ENCODE assay signal across 9 cellular contexts in the genomic region with DNA sequence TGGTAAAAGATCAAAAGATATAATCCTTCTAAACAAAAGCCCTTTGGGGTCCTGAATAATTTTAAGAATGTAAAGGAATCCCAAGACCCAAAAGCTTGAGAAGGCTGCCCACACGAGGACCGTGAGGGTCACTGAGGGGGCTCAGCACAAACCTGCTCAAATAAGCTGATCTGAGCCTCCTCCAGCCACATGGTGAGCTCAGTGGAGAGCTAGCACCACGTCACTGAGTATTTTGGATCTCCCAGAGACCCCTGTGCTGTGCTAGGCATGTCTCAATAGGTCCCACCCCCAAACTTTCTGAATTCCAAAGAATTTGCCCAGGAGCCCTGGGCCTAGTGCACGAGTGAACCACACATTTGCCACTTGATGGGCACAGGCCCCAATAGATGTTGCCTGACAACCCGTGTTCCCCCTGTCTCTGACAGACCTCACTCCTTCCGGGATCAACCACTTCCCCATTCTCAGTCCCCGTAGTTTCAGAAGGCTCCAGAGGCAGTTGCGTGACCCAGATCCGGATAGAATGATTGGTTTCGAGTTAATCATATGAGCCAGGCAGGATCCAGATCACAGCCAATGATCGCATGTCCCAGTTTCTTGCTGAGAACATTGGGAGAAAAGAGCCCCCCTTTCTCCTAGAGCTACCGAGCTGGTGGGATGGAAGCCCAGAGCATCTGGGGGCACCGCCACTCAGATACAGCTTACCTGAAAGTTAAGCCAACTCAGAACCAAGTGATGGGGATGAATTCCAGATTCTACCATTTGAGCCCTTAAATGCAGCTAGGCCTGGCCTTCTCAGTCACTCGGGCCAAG.
A peak's percentile ranks its signal among the peaks of the same experiment; 100 is the strongest.
DNase-seq lines count a peak whose midpoint lies in the region; ATAC-seq, FAIRE-seq and TF ChIP-seq lines count a peak whose summit lies in the region.
"Had no signal": no experiment of that assay in that cellular context is flagged by ENCODE, and none has a peak within 500 bp of the region (broad histone marks: within the 10 kb centered on the region; RNA-seq: fewer than 3 reads in every experiment).

No MANE protein-coding gene starts in this region.

- no peaks in the 10 kb centered on the region for H3F3A ChIP-seq in PC-3 (ENCODE audit: low read length, unreplicated experiment)

- no peak for TF ChIP-seq POLR2A in HepG2 (IDR thresholded peaks at IDR 0.05; ENCODE audit: insufficient read depth in 1 of 2, low read depth in 2 of 2, low read length in 2 of 2)

- no TSS peak for BruUV-seq in HepG2 (replicated peaks; lab: Mats Ljungman, UMichigan)
- BruUV-seq in PC-3 (replicated peaks; lab: Mats Ljungman, UMichigan), result no TSS peak

- TF ChIP-seq RAD21 in HepG2 (CRISPR knock-in tag; IDR thresholded peaks at IDR 0.05), result no peak

- no peak overlapping the region for H3K4me3 ChIP-seq in HepG2 (replicated peaks in 1 of 3; ENCODE audit: insufficient read depth in 1 of 3, low read depth in 2 of 3, low read length in 3 of 3)
- H3K4me3 ChIP-seq in PC-3 (ENCODE audit: low read length), result no peak overlapping the region
- H3K4me3 ChIP-seq: dorsolateral prefrontal cortex had no signal

- no peaks in the 10 kb centered on the region for H3K9me3 Mint-ChIP-seq in glutamatergic neuron (ENCODE audit: unreplicated experiment)

- CTCF ChIA-PET in HepG2 (lab: Yijun Ruan, JAX; ENCODE audit: low intra/inter-chr PET ratio, low total read pairs) (no interaction called here), PC-3 (lab: Charles Lee) (interaction anchor here (0.6 kb wide), 1 partner anchor 1104 kb away, joined by 10 read pairs; a partner anchor contains a TSS)

- 69% methylated on average over 13 of the region's 14 CpGs for WGBS in HepG2 (ENCODE audit: low lambda C conversion rate)

- DNase-seq in Ammon's horn (ENCODE audit: low spot score) (peak; percentile 64), OCI-M1 (lab: John Stamatoyannopoulos, UW) (peak; percentile 51), HepG2 (ENCODE audit: low spot score) (no peak), glutamatergic neuron (no peak), PC-3 (no peak), cerebellar cortex (ENCODE audit: low spot score) (no peak)

- H3K9ac ChIP-seq in HepG2 (ENCODE audit: insufficient read depth, low read depth, low read length), result no peak overlapping the region
- H3K9ac ChIP-seq in PC-3 (ENCODE audit: low read length), result no peak overlapping the region

- H3K27ac ChIP-seq in HepG2 (ENCODE audit: extremely low read length, insufficient read depth, low read length), result no peak overlapping the region
- H3K27ac ChIP-seq in PC-3 (ENCODE audit: low read length), result no peak overlapping the region

- no peak for TF ChIP-seq EP300 in HepG2 (IDR thresholded peaks at IDR 0.05; ENCODE audit: low read depth in 2 of 2, low read length in 2 of 2)
- no peak for TF ChIP-seq EP300 in HepG2 (CRISPR knock-in tag; IDR thresholded peaks at IDR 0.05; ENCODE audit: borderline replicate concordance)

- H3K4me1 Mint-ChIP-seq in glutamatergic neuron (ENCODE audit: low read depth, unreplicated experiment), result peaks cover 4% of the 10 kb centered on the region

- POLR2A ChIA-PET in HepG2 (lab: Yijun Ruan, JAX) (no interaction called here), PC-3 (lab: Charles Lee; ENCODE audit: unreplicated experiment) (interaction anchor here (0.7 kb wide), 1 partner anchor 1026 kb away, joined by 3 read pairs; no protein-coding TSS in a partner anchor)

- in situ Hi-C loops in HepG2 (cut with HindIII; ENCODE audit: extremely low pct_ligation_motif_present, low pct_unique_long_range_greater_than_20kb), result no loop called here

- H3K27me3 Mint-ChIP-seq in glutamatergic neuron (ENCODE audit: unreplicated experiment), result peaks cover 5% of the 10 kb centered on the region

- H3K36me3 ChIP-seq in HepG2 (replicated peaks in 1 of 2; ENCODE audit: control insufficient read depth in 1 of 2, insufficient read depth in 2 of 2, low read length in 2 of 2), result peaks cover 0 to 1% of the 10 kb centered on the region in 2 experiments; a peak in 1 of 5 replicates
- no peaks in the 10 kb centered on the region for H3K36me3 ChIP-seq in PC-3 (ENCODE audit: low read depth, low read length)

- H3K4me1 ChIP-seq in HepG2 (ENCODE audit: insufficient read depth, low read length) (peaks cover 52% of the 10 kb centered on the region), PC-3 (ENCODE audit: insufficient read depth, low read length) (no peaks in the 10 kb centered on the region)

- H2AFZ ChIP-seq in HepG2 (ENCODE audit: low read length) (no peak overlapping the region), PC-3 (ENCODE audit: low read length) (no peak overlapping the region)

- no peaks in the 10 kb centered on the region for H3K9me3 ChIP-seq in HepG2 (ENCODE audit: low read length)
- H3K9me3 ChIP-seq in PC-3 (ENCODE audit: low read length), result no peaks in the 10 kb centered on the region

- H3K27me3 ChIP-seq in HepG2 (ENCODE audit: control insufficient read depth in 1 of 2, insufficient read depth in 2 of 2, low read length in 2 of 2) (no peaks in the 10 kb centered on the region), PC-3 (ENCODE audit: low read length) (no peaks in the 10 kb centered on the region)
- H3K27me3 ChIP-seq: dorsolateral prefrontal cortex had no signal

- H3K4me3 Mint-ChIP-seq in glutamatergic neuron (ENCODE audit: unreplicated experiment), result no peak overlapping the region

- H3K36me3 Mint-ChIP-seq in glutamatergic neuron (ENCODE audit: unreplicated experiment), result no peaks in the 10 kb centered on the region

- TF ChIP-seq CTCF in HepG2 (CRISPR knock-in tag; IDR thresholded peaks at IDR 0.05) (no peak), glutamatergic neuron (IDR thresholded peaks at IDR 0.05; ENCODE audit: partially characterized antibody, unreplicated experiment) (no peak), PC-3 (conservative IDR thresholded peaks at IDR 0.05; ENCODE audit: low read depth, low read length) (no peak)

- intact Hi-C loops in HepG2 (cut with micrococcal nuclease; ENCODE audit: unreplicated experiment), result no loop called here
- intact Hi-C loops in PC-3 (cut with micrococcal nuclease), result no loop called here

- ATAC-seq in GM21576 (IDR thresholded peaks at IDR 0.05; ENCODE audit: unreplicated experiment), result peak; percentile 63
- no peak for ATAC-seq in HepG2
- no peak for ATAC-seq in HG03521 (IDR thresholded peaks at IDR 0.05; ENCODE audit: unreplicated experiment)
- ATAC-seq in PC-3, result no peak

- no peak for FAIRE-seq in HepG2 (lab: Jason Lieb, UNC)

- no peaks in the 10 kb centered on the region for H3K79me2 ChIP-seq in HepG2 (ENCODE audit: insufficient read depth, low read length)
- no peaks in the 10 kb centered on the region for H3K79me2 ChIP-seq in PC-3 (ENCODE audit: low read length)

- no peak overlapping the region for H3K27ac Mint-ChIP-seq in glutamatergic neuron (ENCODE audit: unreplicated experiment)

- H3K4me2 ChIP-seq in HepG2 (ENCODE audit: low read depth, low read length), result no peak overlapping the region
- H3K4me2 ChIP-seq in PC-3 (ENCODE audit: low read length), result no peak overlapping the region

- H4K20me1 ChIP-seq in HepG2 (ENCODE audit: insufficient read depth, low read length), result 0 out of 2 replicates have a peak, but pooled peaks cover 7% of the 10 kb centered on the region
- no peaks in the 10 kb centered on the region for H4K20me1 ChIP-seq in PC-3 (ENCODE audit: low read length)

- no peaks in the 10 kb centered on the region for H3K9me2 ChIP-seq in PC-3 (replicated peaks; ENCODE audit: low read length)

TF ChIP-seq in HepG2, 621 proteins besides CTCF, POLR2A, EP300 and RAD21:
- TF ChIP-seq ZNF589 (CRISPR knock-in tag; conservative IDR thresholded peaks at IDR 0.05), result no peak
- no peak for TF ChIP-seq ZIK1 (CRISPR knock-in tag; IDR thresholded peaks at IDR 0.05; ENCODE audit: borderline replicate concordance, low read depth)
- no peak for TF ChIP-seq MEIS1 (CRISPR knock-in tag; IDR thresholded peaks at IDR 0.05; ENCODE audit: borderline replicate concordance)
- no peak for TF ChIP-seq GATA4 (IDR thresholded peaks at IDR 0.05; ENCODE audit: borderline replicate concordance, low read depth)
- TF ChIP-seq PHF8 (CRISPR knock-in tag; IDR thresholded peaks at IDR 0.05), result no peak
- TF ChIP-seq POLR2G (IDR thresholded peaks at IDR 0.05; ENCODE audit: low read depth, low read length), result peak; percentile 40; the same call in 1 of the 2 replicates
- TF ChIP-seq SOX5 (CRISPR knock-in tag; IDR thresholded peaks at IDR 0.05; ENCODE audit: borderline replicate concordance), result no peak
- no peak for TF ChIP-seq FOXK1 (CRISPR knock-in tag; IDR thresholded peaks at IDR 0.05; ENCODE audit: borderline replicate concordance, low read depth)
- peak; percentile 44; the same call in 1 of the 2 replicates for TF ChIP-seq MBD4 (IDR thresholded peaks at IDR 0.05; ENCODE audit: borderline replicate concordance, low read length)
- no peak for TF ChIP-seq MTF2 (CRISPR knock-in tag; IDR thresholded peaks at IDR 0.05; ENCODE audit: borderline replicate concordance)
- TF ChIP-seq ZKSCAN8 (CRISPR knock-in tag; IDR thresholded peaks at IDR 0.05; ENCODE audit: borderline replicate concordance), result no peak
- no peak for TF ChIP-seq ZNF343 (CRISPR knock-in tag; IDR thresholded peaks at IDR 0.05)
TF ChIP-seq in HepG2: peak in this region for 2.

Comparison
In these comparisons a context has a peak if more than half of its experiments do, and no peak if none do; other contexts are left out.
1. DNase-seq: peak in Ammon's horn (single experiment) and OCI-M1 (single experiment); none in HepG2 (single experiment), glutamatergic neuron (single experiment), PC-3 (single experiment) and cerebellar cortex (single experiment).